ENCODE assay signal across 8 cellular contexts in genomic region chr7:137342751-137343482, GRCh38. TPM values are rescaled to one million over a fixed set of nuclear protein-coding genes. Genes with fewer than 3 reads are reported as not detected.
DNase-seq lines count a peak whose midpoint lies in the region; ATAC-seq and TF ChIP-seq lines count a peak whose summit lies in the region.

No MANE protein-coding gene starts in this region.

- H3K4me2 ChIP-seq in smooth muscle cell, result peak overlapping the region; percentile 91

- H3K79me2 ChIP-seq in smooth muscle cell (ENCODE audit: low read depth), result no peaks in the 10 kb centered on the region

- peak overlapping the region; percentile 90 for H2AFZ ChIP-seq in smooth muscle cell (ENCODE audit: low read depth)

- H3K9me3 ChIP-seq in HUES64 (ENCODE audit: insufficient read depth, low read depth, low read length) (no peaks in the 10 kb centered on the region), smooth muscle cell (replicated peaks; ENCODE audit: low read depth) (peaks cover 6% of the 10 kb centered on the region)

- no peaks in the 10 kb centered on the region; the same call in 1 of the 2 replicates for H3K36me3 ChIP-seq in HUES64 (ENCODE audit: insufficient read depth, low read length)
- H3K36me3 ChIP-seq in kidney epithelial cell (ENCODE audit: control insufficient read depth, insufficient read depth, low read length), result no peaks in the 10 kb centered on the region
- H3K36me3 ChIP-seq in smooth muscle cell (ENCODE audit: low read depth), result no peaks in the 10 kb centered on the region

- H3K9ac ChIP-seq in HUES64 (ENCODE audit: low read depth, low read length) (peak overlapping the region; percentile 80), smooth muscle cell (ENCODE audit: low read depth) (no peak overlapping the region)

- 9% methylated on average over 12 of the region's 12 CpGs for WGBS in HUES64
- 14% methylated on average over 12 of the region's 12 CpGs for WGBS in smooth muscle cell (ENCODE audit: low lambda C conversion rate)

- no peak for TF ChIP-seq POLR2A in GM18505 (IDR thresholded peaks at IDR 0.05; ENCODE audit: borderline replicate concordance, extremely low read depth, insufficient read depth, insufficient read length)

- H3K27me3 ChIP-seq in HUES64 (ENCODE audit: insufficient read depth, low read length) (peaks cover 17% of the 10 kb centered on the region; the same call in 1 of the 2 replicates), kidney epithelial cell (ENCODE audit: control insufficient read depth, insufficient read depth, low read length) (no peaks in the 10 kb centered on the region), smooth muscle cell (ENCODE audit: low read depth) (peaks cover 11% of the 10 kb centered on the region)

- H4K20me1 ChIP-seq in smooth muscle cell (ENCODE audit: low read depth), result no peaks in the 10 kb centered on the region

- H3K4me1 ChIP-seq in HUES64 (ENCODE audit: insufficient read depth, low read length) (peaks cover 37% of the 10 kb centered on the region), smooth muscle cell (ENCODE audit: low read depth) (peaks cover 14% of the 10 kb centered on the region)

- H3K27ac ChIP-seq in HUES64 (ENCODE audit: low read depth, low read length), result peak overlapping the region; percentile 51; the same call in 1 of the 2 replicates
- peak overlapping the region; percentile 87 for H3K27ac ChIP-seq in cingulate gyrus (ENCODE audit: low read depth, low read length)
- H3K27ac ChIP-seq in smooth muscle cell (ENCODE audit: low read depth), result no peak overlapping the region

- no peak for DNase-seq in kidney epithelial cell (ENCODE audit: low read depth)
- DNase-seq in smooth muscle cell (lab: John Stamatoyannopoulos, UW; ENCODE audit: unreplicated experiment), result no peak
- no peak for DNase-seq in NCI-H510A (lab: John Stamatoyannopoulos, UW)
- no peak for DNase-seq in effector CD8-positive, alpha-beta T cell (lab: John Stamatoyannopoulos, UW)

- H3K4me3 ChIP-seq in HUES64 (ENCODE audit: low read length) (peak overlapping the region; percentile 80), kidney epithelial cell (ENCODE audit: low read depth, low read length) (peak overlapping the region; percentile 39), smooth muscle cell (peak overlapping the region; percentile 54)

- no peaks in the 10 kb centered on the region for H3F3A ChIP-seq in smooth muscle cell (ENCODE audit: low read depth)

- no peak for TF ChIP-seq CTCF in kidney epithelial cell (IDR thresholded peaks at IDR 0.05; ENCODE audit: insufficient read depth, low read length, poor library complexity, severe bottlenecking)
- TF ChIP-seq CTCF in smooth muscle cell (IDR thresholded peaks at IDR 0.05; ENCODE audit: borderline replicate concordance, insufficient read depth, poor library complexity, severe bottlenecking), result no peak

- no peak for ATAC-seq in HG02642 (IDR thresholded peaks at IDR 0.05; ENCODE audit: poor library complexity, unreplicated experiment)
- no peak for ATAC-seq in GM18505 (IDR thresholded peaks at IDR 0.05; ENCODE audit: unreplicated experiment)

RNA-seq across cellular contexts. Expression of gene PTN, which starts 0.6 kb away (rescaled TPM):
- polyA plus RNA-seq in HUES64 (2013, experiment 1 of 2), result 97.8 TPM
- polyA plus RNA-seq in HUES64 (2013, experiment 2 of 2), result 177 TPM
- total RNA-seq in kidney epithelial cell, result 4.7 and 10.4 TPM in 2 replicates
- 15.1 and 15.5 TPM in 2 replicates for total RNA-seq in smooth muscle cell
- polyA plus RNA-seq in smooth muscle cell, result 8.9 and 15.1 TPM in 2 replicates
